Comparison of ENCODE assay signal across 8 cellular contexts in the genomic region with DNA sequence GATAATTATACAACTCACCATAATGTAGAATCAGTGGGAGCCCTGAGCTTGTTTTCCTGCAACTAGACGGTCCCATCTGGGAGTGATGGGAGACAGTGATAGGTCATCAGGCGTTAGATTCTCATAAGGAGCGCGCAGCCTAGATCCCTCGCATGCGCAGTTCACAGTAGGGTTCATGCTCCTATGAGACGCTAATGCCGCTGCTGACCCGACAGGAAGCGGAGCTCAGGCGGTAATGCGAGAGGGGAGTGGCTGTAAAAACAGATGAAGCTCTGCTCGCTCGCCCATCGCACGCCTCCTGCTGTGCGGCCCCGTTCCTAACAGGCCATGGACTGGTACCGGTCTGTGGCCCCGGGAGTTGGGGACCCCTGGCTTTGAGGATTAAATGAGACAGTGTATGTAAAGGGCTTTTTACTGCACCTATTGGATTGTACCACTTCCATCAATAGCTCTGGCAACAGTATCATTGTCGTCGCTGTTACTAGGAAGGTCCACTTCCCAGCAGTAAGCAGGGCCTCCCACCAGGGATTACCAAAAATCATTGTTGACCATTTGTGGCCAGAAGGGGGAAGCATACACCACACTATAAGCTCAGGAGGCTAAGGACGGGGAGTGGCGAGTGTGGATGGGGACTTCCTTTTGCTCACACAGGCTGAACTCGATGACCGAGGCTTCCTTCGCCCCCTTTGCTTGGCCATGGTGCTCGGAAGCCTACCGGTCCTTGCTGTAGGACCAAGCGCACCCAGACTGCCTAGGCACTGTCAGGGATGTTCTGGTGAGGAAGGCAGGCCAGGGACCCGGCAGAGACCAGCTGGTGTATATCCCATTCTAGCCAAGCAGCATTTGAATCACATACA. TPM values are rescaled to one million over a fixed set of nuclear protein-coding genes. Genes with fewer than 3 reads are reported as not detected.
DNase-seq lines count a peak whose midpoint lies in the region; ATAC-seq and TF ChIP-seq lines count a peak whose summit lies in the region.

No MANE protein-coding gene starts in this region.

- whole genome bisulfite sequencing in hepatocyte (ENCODE audit: low lambda C conversion rate, missing lambda C conversion rate): 5% methylated on average over 31 of the region's 31 CpGs
- 2 to 4% methylated on average over 31 of the region's 31 CpGs for WGBS in aorta, 2 donors

- in situ Hi-C loops in GM13976 (cut with MboI; ENCODE audit: low sequenced_read_pairs, unreplicated experiment): loop anchor here (5.0 to 10.0 kb wide), 2 partner anchors 72 to 170 kb away; no protein-coding TSS in a partner anchor
- in situ Hi-C loops in astrocyte of the cerebellum (cut with HindIII; ENCODE audit: low sequenced_read_pairs): no loop called here

- H3K79me2 ChIP-seq in hepatocyte: no peaks in the 10 kb centered on the region

- H3K27me3 ChIP-seq in hepatocyte (no peaks in the 10 kb centered on the region), aorta (ENCODE audit: control insufficient read depth in 1 of 2, insufficient read depth in 2 of 2, low read length in 1 of 2) (no peaks in the 10 kb centered on the region)

- H2AFZ ChIP-seq in hepatocyte: peak overlapping the region; percentile 80

- ATAC-seq in HG02870 (IDR thresholded peaks at IDR 0.05; ENCODE audit: unreplicated experiment) (peak; percentile 92), aorta (ENCODE audit: low FRiP score) (peak; percentile 96)

- peak overlapping the region; percentile 82 for H3K4me2 ChIP-seq in hepatocyte

- H3K9me3 ChIP-seq in hepatocyte (ENCODE audit: low read depth): no peaks in the 10 kb centered on the region
- no peaks in the 10 kb centered on the region for H3K9me3 ChIP-seq in aorta (ENCODE audit: control insufficient read depth, low read length)

- peak overlapping the region; percentile 85 for H3K27ac ChIP-seq in hepatocyte
- peak overlapping the region in 1 of 2 donors; percentile 21 for H3K27ac ChIP-seq in aorta (ENCODE audit: low read depth in 1 of 2, low read length in 2 of 2)

- H3K4me3 ChIP-seq in astrocyte of the cerebellum (ENCODE audit: low read depth, low read length): peak overlapping the region; percentile 38
- H3K4me3 ChIP-seq in hepatocyte: peak overlapping the region; percentile 15
- no peak overlapping the region for H3K4me3 ChIP-seq in aorta (ENCODE audit: low read length in 2 of 2)

- DNase-seq in GM13976 (ENCODE audit: low spot score): peak; percentile 87
- DNase-seq in NCI-H146 (lab: John Stamatoyannopoulos, UW): peak; percentile 91
- peak; percentile 32 for DNase-seq in T-helper 22 cell (ENCODE audit: low read depth)
- DNase-seq in astrocyte of the cerebellum (ENCODE audit: low read depth): peak; percentile 74
- DNase-seq in hepatocyte (ENCODE audit: low spot score): peak; percentile 91
- DNase-seq in renal cortical epithelial cell (ENCODE audit: low read depth): peak; percentile 85
- DNase-seq in aorta: peak; percentile 90 to 95

- intact Hi-C loops in aorta (cut with DNase I): loop anchor here (1.0 to 5.0 kb wide), 6 partner anchors 80 to 174 kb away; a partner anchor contains a TSS

- H3K4me1 ChIP-seq in hepatocyte (ENCODE audit: insufficient read depth): no peaks in the 10 kb centered on the region
- no peaks in the 10 kb centered on the region for H3K4me1 ChIP-seq in aorta (ENCODE audit: control insufficient read depth in 1 of 2, insufficient read depth in 2 of 2, low read length in 2 of 2)

- H3K36me3 ChIP-seq in hepatocyte (replicated peaks; ENCODE audit: insufficient read depth, low read depth) (no peaks in the 10 kb centered on the region), aorta (ENCODE audit: control insufficient read depth in 1 of 2, insufficient read depth in 2 of 2, low read length in 1 of 2) (no peaks in the 10 kb centered on the region)

- H4K20me1 ChIP-seq in hepatocyte (ENCODE audit: insufficient read depth, poor library complexity, severe bottlenecking): no peaks in the 10 kb centered on the region

- TF ChIP-seq CTCF in GM13976 (IDR thresholded peaks at IDR 0.05; ENCODE audit: borderline replicate concordance, control extremely low read depth, extremely low read depth, insufficient read depth, missing control alignments): peak; percentile 60
- peak; percentile 67 for TF ChIP-seq CTCF in astrocyte of the cerebellum (IDR thresholded peaks at IDR 0.05; ENCODE audit: low read depth, low read length, missing control alignments)
- peak; percentile 85 for TF ChIP-seq CTCF in hepatocyte (IDR thresholded peaks at IDR 0.05; ENCODE audit: poor library complexity)

- no peaks in the 10 kb centered on the region for H3K9me2 ChIP-seq in hepatocyte (replicated peaks; ENCODE audit: insufficient read depth)

RNA-seq across cellular contexts. Expression of a gene that starts 26.4 kb away (rescaled TPM):
- total RNA-seq in hepatocyte (129 and 146 TPM in 2 replicates), renal cortical epithelial cell (931 and 988 TPM in 2 replicates), aorta (10 to 100 TPM; 60.3 to 69.3 TPM)
- polyA plus RNA-seq in hepatocyte (342 and 373 TPM in 2 replicates), aorta (10 to 100 TPM; 49.4 to 98.0 TPM)

Comparison
In these comparisons a context has a peak if more than half of its experiments do, and no peak if none do; other contexts are left out.
1. DNase-seq: peak in every context shown above with its lines; median percentile 92 in aorta; 91 in NCI-H146; 91 in hepatocyte; 87 in GM13976; 85 in renal cortical epithelial cell; 74 in astrocyte of the cerebellum; 32 in T-helper 22 cell.
2. H3K4me3 ChIP-seq: peak in astrocyte of the cerebellum (single experiment) and hepatocyte (single experiment); none in aorta (0 of 2).
3. Peak in every context shown above with its lines, with median percentiles within 50 percentile points of each other: CTCF ChIP-seq.